1 cellular context compared by ENCODE assay signal in the genomic region with DNA sequence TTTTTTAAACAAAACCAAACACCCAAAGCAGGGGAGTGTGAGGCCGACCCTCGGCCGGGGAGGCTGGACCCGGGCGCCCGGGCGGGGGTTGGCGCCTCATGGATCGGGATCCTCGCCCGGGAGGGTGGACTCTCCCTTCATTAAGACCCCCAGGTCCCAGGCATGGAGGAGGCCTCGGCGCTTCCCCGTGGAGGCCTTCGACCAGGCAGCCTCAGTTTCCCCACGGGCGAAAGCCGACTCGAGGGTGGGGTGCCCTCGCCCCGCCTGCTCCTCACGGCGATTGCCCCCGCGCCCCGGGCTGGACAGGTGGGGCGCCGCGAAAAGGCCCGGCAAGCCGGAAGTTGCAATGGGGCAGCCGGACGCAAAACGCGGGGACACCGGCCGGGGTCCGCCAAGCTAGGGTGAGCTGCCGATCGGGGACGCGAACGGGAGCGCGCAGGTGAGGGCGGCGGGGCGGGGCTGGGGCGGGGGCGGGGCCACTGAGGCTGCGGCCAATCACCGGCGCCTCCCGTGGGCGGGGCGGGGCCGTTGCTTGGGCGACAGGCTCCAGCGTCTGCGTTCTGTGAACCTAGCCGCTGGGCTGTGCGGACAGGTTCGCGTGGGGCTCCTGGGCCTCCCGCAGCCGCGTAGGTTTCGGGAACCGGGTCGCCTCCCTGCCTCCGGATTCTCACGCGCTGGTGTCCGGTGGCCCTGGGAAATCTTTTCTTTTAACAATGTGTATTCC.
TF ChIP-seq lines count a peak whose summit lies in the region.

No MANE protein-coding gene starts in this region.

TF ChIP-seq in HepG2, 621 proteins besides CTCF, POLR2A, EP300 and RAD21 (continued from another document and continues in another):
- TF ChIP-seq, protein P1, sequence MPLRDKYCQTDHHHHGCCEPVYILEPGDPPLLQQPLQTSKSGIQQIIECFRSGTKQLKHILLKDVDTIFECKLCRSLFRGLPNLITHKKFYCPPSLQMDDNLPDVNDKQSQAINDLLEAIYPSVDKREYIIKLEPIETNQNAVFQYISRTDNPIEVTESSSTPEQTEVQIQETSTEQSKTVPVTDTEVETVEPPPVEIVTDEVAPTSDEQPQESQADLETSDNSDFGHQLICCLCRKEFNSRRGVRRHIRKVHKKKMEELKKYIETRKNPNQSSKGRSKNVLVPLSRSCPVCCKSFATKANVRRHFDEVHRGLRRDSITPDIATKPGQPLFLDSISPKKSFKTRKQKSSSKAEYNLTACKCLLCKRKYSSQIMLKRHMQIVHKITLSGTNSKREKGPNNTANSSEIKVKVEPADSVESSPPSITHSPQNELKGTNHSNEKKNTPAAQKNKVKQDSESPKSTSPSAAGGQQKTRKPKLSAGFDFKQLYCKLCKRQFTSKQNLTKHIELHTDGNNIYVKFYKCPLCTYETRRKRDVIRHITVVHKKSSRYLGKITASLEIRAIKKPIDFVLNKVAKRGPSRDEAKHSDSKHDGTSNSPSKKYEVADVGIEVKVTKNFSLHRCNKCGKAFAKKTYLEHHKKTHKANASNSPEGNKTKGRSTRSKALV (CRISPR knock-in tag; IDR thresholded peaks at IDR 0.05), result no peak
- TF ChIP-seq ZNF615 (CRISPR knock-in tag; IDR thresholded peaks at IDR 0.05; ENCODE audit: borderline replicate concordance) (no peak), EZH2 (conservative IDR thresholded peaks at IDR 0.05; ENCODE audit: low read depth, low read length) (no peak), ZNF777 (CRISPR knock-in tag; IDR thresholded peaks at IDR 0.05) (peak; percentile 49; the same call in 1 of the 2 replicates), ZNF629 (CRISPR knock-in tag; conservative IDR thresholded peaks at IDR 0.05) (no peak), ZBTB1 (CRISPR knock-in tag; IDR thresholded peaks at IDR 0.05; ENCODE audit: borderline replicate concordance) (no peak), TAF1 (CRISPR knock-in tag; IDR thresholded peaks at IDR 0.05) (peak; percentile 84), ZNF670 (CRISPR knock-in tag; IDR thresholded peaks at IDR 0.05; ENCODE audit: borderline replicate concordance) (peak; percentile 83; the same call in 1 of the 2 replicates), PRMT3 (CRISPR knock-in tag; IDR thresholded peaks at IDR 0.05; ENCODE audit: borderline replicate concordance, low read depth) (no peak), ZNF256 (CRISPR knock-in tag; conservative IDR thresholded peaks at IDR 0.05) (no peak), MXI1 (IDR thresholded peaks at IDR 0.05; ENCODE audit: borderline replicate concordance, low read depth, low read length) (peak; percentile 96; the same call in 2 of the 3 replicates), KAT2B (IDR thresholded peaks at IDR 0.05; ENCODE audit: borderline replicate concordance, low read depth, low read length) (no peak), U2AF1 (optimal IDR thresholded peaks at IDR 0.05; ENCODE audit: low read depth, low read length) (no peak), ZBTB21 (CRISPR knock-in tag; IDR thresholded peaks at IDR 0.05) (0 out of 2 replicates have a peak, but pooled peaks have one; percentile 12), ZNF782 (CRISPR knock-in tag; IDR thresholded peaks at IDR 0.05; ENCODE audit: borderline replicate concordance) (no peak), ZNF3 (CRISPR knock-in tag; IDR thresholded peaks at IDR 0.05) (no peak), ZNF468 (CRISPR knock-in tag; IDR thresholded peaks at IDR 0.05) (no peak), ZSCAN22 (CRISPR knock-in tag; IDR thresholded peaks at IDR 0.05) (no peak), SP1 (IDR thresholded peaks at IDR 0.05) (no peak), SP1 (CRISPR knock-in tag; IDR thresholded peaks at IDR 0.05) (peak; percentile 58; the same call in 1 of the 2 replicates), FOSL2 (CRISPR knock-in tag; IDR thresholded peaks at IDR 0.05) (peak; percentile 40; the same call in 1 of the 2 replicates), ELF1 (CRISPR knock-in tag; IDR thresholded peaks at IDR 0.05) (peak; percentile 88), NBN (conservative IDR thresholded peaks at IDR 0.05) (no peak), ATAD3A (CRISPR knock-in tag; IDR thresholded peaks at IDR 0.05) (no peak), ZBTB38 (CRISPR knock-in tag; IDR thresholded peaks at IDR 0.05) (no peak; the same call in 1 of the 2 replicates)
- TF ChIP-seq, protein P2, sequence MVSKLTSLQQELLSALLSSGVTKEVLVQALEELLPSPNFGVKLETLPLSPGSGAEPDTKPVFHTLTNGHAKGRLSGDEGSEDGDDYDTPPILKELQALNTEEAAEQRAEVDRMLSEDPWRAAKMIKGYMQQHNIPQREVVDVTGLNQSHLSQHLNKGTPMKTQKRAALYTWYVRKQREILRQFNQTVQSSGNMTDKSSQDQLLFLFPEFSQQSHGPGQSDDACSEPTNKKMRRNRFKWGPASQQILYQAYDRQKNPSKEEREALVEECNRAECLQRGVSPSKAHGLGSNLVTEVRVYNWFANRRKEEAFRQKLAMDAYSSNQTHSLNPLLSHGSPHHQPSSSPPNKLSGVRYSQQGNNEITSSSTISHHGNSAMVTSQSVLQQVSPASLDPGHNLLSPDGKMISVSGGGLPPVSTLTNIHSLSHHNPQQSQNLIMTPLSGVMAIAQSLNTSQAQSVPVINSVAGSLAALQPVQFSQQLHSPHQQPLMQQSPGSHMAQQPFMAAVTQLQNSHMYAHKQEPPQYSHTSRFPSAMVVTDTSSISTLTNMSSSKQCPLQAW (CRISPR knock-in tag; IDR thresholded peaks at IDR 0.05), result peak; percentile 76; the same call in 1 of the 2 replicates
- TF ChIP-seq, protein P3, sequence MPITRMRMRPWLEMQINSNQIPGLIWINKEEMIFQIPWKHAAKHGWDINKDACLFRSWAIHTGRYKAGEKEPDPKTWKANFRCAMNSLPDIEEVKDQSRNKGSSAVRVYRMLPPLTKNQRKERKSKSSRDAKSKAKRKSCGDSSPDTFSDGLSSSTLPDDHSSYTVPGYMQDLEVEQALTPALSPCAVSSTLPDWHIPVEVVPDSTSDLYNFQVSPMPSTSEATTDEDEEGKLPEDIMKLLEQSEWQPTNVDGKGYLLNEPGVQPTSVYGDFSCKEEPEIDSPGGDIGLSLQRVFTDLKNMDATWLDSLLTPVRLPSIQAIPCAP (CRISPR knock-in tag; IDR thresholded peaks at IDR 0.05; ENCODE audit: low read depth), result no peak
- TF ChIP-seq, protein P4, sequence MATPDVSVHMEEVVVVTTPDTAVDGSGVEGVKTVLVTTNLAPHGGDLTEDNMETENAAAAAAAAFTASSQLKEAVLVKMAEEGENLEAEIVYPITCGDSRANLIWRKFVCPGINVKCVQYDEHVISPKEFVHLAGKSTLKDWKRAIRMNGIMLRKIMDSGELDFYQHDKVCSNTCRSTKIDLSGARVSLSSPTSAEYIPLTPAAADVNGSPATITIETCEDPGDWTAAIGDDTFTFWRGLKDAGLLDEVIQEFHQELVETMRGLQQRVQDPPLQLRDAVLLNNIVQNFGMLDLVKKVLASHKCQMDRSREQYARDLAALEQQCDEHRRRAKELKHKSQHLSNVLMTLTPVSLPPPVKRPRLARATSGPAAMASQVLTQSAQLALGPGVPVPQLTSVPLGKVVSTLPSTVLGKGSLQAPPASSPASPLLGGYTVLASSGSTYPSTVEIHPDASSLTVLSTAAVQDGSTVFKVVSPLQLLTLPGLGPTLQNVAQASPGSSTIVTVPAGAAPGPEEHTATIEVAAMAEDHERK (CRISPR knock-in tag; IDR thresholded peaks at IDR 0.05; ENCODE audit: low read depth), result no peak
- TF ChIP-seq, protein P5, sequence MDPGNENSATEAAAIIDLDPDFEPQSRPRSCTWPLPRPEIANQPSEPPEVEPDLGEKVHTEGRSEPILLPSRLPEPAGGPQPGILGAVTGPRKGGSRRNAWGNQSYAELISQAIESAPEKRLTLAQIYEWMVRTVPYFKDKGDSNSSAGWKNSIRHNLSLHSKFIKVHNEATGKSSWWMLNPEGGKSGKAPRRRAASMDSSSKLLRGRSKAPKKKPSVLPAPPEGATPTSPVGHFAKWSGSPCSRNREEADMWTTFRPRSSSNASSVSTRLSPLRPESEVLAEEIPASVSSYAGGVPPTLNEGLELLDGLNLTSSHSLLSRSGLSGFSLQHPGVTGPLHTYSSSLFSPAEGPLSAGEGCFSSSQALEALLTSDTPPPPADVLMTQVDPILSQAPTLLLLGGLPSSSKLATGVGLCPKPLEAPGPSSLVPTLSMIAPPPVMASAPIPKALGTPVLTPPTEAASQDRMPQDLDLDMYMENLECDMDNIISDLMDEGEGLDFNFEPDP (CRISPR knock-in tag; conservative IDR thresholded peaks at IDR 0.05), result no peak
- TF ChIP-seq, protein P6, sequence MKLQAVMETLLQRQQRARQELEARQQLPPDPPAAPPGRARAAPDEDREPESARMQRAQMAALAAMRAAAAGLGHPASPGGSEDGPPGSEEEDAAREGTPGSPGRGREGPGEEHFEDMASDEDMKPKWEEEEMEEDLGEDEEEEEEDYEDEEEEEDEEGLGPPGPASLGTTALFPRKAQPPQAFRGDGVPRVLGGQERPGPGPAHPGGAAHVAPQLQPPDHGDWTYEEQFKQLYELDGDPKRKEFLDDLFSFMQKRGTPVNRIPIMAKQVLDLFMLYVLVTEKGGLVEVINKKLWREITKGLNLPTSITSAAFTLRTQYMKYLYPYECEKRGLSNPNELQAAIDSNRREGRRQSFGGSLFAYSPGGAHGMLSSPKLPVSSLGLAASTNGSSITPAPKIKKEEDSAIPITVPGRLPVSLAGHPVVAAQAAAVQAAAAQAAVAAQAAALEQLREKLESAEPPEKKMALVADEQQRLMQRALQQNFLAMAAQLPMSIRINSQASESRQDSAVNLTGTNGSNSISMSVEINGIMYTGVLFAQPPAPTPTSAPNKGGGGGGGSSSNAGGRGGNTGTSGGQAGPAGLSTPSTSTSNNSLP (IDR thresholded peaks at IDR 0.05; ENCODE audit: low read depth, low read length), result no peak
- TF ChIP-seq, protein P7, sequence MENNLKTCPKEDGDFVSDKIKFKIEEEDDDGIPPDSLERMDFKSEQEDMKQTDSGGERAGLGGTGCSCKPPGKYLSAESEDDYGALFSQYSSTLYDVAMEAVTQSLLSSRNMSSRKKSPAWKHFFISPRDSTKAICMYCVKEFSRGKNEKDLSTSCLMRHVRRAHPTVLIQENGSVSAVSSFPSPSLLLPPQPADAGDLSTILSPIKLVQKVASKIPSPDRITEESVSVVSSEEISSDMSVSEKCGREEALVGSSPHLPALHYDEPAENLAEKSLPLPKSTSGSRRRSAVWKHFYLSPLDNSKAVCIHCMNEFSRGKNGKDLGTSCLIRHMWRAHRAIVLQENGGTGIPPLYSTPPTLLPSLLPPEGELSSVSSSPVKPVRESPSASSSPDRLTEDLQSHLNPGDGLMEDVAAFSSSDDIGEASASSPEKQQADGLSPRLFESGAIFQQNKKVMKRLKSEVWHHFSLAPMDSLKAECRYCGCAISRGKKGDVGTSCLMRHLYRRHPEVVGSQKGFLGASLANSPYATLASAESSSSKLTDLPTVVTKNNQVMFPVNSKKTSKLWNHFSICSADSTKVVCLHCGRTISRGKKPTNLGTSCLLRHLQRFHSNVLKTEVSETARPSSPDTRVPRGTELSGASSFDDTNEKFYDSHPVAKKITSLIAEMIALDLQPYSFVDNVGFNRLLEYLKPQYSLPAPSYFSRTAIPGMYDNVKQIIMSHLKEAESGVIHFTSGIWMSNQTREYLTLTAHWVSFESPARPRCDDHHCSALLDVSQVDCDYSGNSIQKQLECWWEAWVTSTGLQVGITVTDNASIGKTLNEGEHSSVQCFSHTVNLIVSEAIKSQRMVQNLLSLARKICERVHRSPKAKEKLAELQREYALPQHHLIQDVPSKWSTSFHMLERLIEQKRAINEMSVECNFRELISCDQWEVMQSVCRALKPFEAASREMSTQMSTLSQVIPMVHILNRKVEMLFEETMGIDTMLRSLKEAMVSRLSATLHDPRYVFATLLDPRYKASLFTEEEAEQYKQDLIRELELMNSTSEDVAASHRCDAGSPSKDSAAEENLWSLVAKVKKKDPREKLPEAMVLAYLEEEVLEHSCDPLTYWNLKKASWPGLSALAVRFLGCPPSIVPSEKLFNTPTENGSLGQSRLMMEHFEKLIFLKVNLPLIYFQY (CRISPR knock-in tag; IDR thresholded peaks at IDR 0.05; ENCODE audit: borderline replicate concordance), result peak; percentile 80; the same call in 1 of the 2 replicates
- TF ChIP-seq, protein P8, sequence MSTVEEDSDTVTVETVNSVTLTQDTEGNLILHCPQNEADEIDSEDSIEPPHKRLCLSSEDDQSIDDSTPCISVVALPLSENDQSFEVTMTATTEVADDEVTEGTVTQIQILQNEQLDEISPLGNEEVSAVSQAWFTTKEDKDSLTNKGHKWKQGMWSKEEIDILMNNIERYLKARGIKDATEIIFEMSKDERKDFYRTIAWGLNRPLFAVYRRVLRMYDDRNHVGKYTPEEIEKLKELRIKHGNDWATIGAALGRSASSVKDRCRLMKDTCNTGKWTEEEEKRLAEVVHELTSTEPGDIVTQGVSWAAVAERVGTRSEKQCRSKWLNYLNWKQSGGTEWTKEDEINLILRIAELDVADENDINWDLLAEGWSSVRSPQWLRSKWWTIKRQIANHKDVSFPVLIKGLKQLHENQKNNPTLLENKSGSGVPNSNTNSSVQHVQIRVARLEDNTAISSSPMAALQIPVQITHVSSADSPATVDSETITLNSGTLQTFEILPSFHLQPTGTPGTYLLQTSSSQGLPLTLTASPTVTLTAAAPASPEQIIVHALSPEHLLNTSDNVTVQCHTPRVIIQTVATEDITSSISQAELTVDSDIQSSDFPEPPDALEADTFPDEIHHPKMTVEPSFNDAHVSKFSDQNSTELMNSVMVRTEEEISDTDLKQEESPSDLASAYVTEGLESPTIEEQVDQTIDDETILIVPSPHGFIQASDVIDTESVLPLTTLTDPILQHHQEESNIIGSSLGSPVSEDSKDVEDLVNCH (CRISPR knock-in tag; IDR thresholded peaks at IDR 0.05), result no peak
- TF ChIP-seq, protein P9, sequence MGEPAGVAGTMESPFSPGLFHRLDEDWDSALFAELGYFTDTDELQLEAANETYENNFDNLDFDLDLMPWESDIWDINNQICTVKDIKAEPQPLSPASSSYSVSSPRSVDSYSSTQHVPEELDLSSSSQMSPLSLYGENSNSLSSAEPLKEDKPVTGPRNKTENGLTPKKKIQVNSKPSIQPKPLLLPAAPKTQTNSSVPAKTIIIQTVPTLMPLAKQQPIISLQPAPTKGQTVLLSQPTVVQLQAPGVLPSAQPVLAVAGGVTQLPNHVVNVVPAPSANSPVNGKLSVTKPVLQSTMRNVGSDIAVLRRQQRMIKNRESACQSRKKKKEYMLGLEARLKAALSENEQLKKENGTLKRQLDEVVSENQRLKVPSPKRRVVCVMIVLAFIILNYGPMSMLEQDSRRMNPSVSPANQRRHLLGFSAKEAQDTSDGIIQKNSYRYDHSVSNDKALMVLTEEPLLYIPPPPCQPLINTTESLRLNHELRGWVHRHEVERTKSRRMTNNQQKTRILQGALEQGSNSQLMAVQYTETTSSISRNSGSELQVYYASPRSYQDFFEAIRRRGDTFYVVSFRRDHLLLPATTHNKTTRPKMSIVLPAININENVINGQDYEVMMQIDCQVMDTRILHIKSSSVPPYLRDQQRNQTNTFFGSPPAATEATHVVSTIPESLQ (CRISPR knock-in tag; conservative IDR thresholded peaks at IDR 0.05), result no peak
